Comparison of ENCODE assay signal across 25 cellular contexts in genomic region chr2:211946960-211947359, GRCh38.
"Had no signal": no experiment of that assay in that cellular context is flagged by ENCODE, and none has a peak within 500 bp of the region (broad histone marks: within the 10 kb centered on the region; RNA-seq: fewer than 3 reads in every experiment).

No MANE protein-coding gene starts in this region.

- H3K27me3 ChIP-seq: breast epithelium, esophagus squamous epithelium, gastrocnemius medialis, neural progenitor cell, sigmoid colon, testis, uterus had no signal

- H3K27ac Mint-ChIP-seq: activated CD4-positive, alpha-beta memory T cell treated with anti-CD3 and anti-CD28 coated beads for 36 hours; activated naive CD4-positive, alpha-beta T cell treated with anti-CD3 and anti-CD28 coated beads for 36 hours; activated naive CD8-positive, alpha-beta T cell treated with anti-CD3 and anti-CD28 coated beads, Interleukin-2, amount 10 ng/mL, durations not matched to agents 7 days and 5 days; endodermal cell; naive thymus-derived CD8-positive, alpha-beta T cell; neural progenitor cell; progenitor cell of endocrine pancreas; stimulated activated naive B cell treated with anti-CD40 and anti-IgM and Interleukin-4, amounts not matched to agents 10 μg/mL and 1 μg/mL and 100 μg/mL, for 72 hours had no signal

- H3K27ac ChIP-seq: breast epithelium, esophagus squamous epithelium, gastrocnemius medialis, left ventricle myocardium inferior, neural progenitor cell, sigmoid colon, testis, uterus had no signal

- H3K36me3 Mint-ChIP-seq: activated CD4-positive, alpha-beta memory T cell treated with anti-CD3 and anti-CD28 coated beads for 36 hours; activated naive CD8-positive, alpha-beta T cell treated with anti-CD3 and anti-CD28 coated beads, Interleukin-2, amount 10 ng/mL, durations not matched to agents 7 days and 5 days; naive thymus-derived CD8-positive, alpha-beta T cell; stimulated activated naive B cell treated with anti-CD40 and anti-IgM and Interleukin-4, amounts not matched to agents 10 μg/mL and 1 μg/mL and 100 μg/mL, for 72 hours had no signal

- H3K9me3 Mint-ChIP-seq: activated naive CD8-positive, alpha-beta T cell treated with anti-CD3 and anti-CD28 coated beads, Interleukin-2, amount 10 ng/mL, durations not matched to agents 7 days and 5 days; stimulated activated naive B cell treated with anti-CD40 and anti-IgM and Interleukin-4, amounts not matched to agents 10 μg/mL and 1 μg/mL and 100 μg/mL, for 72 hours had no signal

- H3K4me1 ChIP-seq: breast epithelium, esophagus squamous epithelium, left ventricle myocardium inferior, neural progenitor cell, sigmoid colon, testis, uterus had no signal

- H3K4me3 ChIP-seq: breast epithelium, esophagus squamous epithelium, gastrocnemius medialis, left ventricle myocardium inferior, neural progenitor cell, sigmoid colon, smooth muscle cell, testis, uterus had no signal

- H3K9me3 ChIP-seq: esophagus squamous epithelium, gastrocnemius medialis, testis, uterus had no signal

- DNase-seq: activated CD4-positive, alpha-beta memory T cell treated with anti-CD3 and anti-CD28 coated beads for 36 hours; activated CD4-positive, alpha-beta T cell treated with anti-CD3 and anti-CD28 coated beads for 48 hours; activated effector memory CD4-positive, alpha-beta T cell treated with Interleukin-2 at 50 U/mL for 16 hours; activated naive CD4-positive, alpha-beta T cell treated with anti-CD3 and anti-CD28 coated beads for 36 hours; activated naive CD8-positive, alpha-beta T cell treated with anti-CD3 and anti-CD28 coated beads, Interleukin-2, amount 10 ng/mL, durations not matched to agents 7 days and 5 days; activated T-cell treated with anti-CD3 and anti-CD28 coated beads, Interleukin-2, amount 50 U/mL, for 48 hours; amniotic stem cell; endodermal cell; esophagus squamous epithelium; gastrocnemius medialis; hypothalamus; left ventricle myocardium inferior; naive thymus-derived CD8-positive, alpha-beta T cell; retina; sigmoid colon; stimulated activated CD4-positive, alpha-beta T cell treated with anti-CD3 and anti-CD28 coated beads, Interleukin-15, amount 100 ng/mL, for 24 hours; stimulated activated naive B cell treated with anti-CD40 and anti-IgM and Interleukin-4, amounts not matched to agents 10 μg/mL and 1 μg/mL and 100 μg/mL, for 72 hours; testis; trophoblast cell; uterus had no signal

- H2AFZ ChIP-seq: neural progenitor cell had no signal

- H3K4me1 Mint-ChIP-seq: activated naive CD8-positive, alpha-beta T cell treated with anti-CD3 and anti-CD28 coated beads, Interleukin-2, amount 10 ng/mL, durations not matched to agents 7 days and 5 days; central memory CD8-positive, alpha-beta T cell; endodermal cell; naive thymus-derived CD8-positive, alpha-beta T cell; stimulated activated naive B cell treated with anti-CD40 and anti-IgM and Interleukin-4, amounts not matched to agents 10 μg/mL and 1 μg/mL and 100 μg/mL, for 72 hours had no signal

- ATAC-seq: gastrocnemius medialis; naive thymus-derived CD8-positive, alpha-beta T cell; stimulated activated naive B cell treated with anti-CD40 and anti-IgM and Interleukin-4, amounts not matched to agents 10 μg/mL and 1 μg/mL and 100 μg/mL, for 72 hours had no signal

- H3K36me3 ChIP-seq: breast epithelium, esophagus squamous epithelium, gastrocnemius medialis, left ventricle myocardium inferior, neural progenitor cell, sigmoid colon, uterus had no signal

- H3K4me3 Mint-ChIP-seq: activated CD4-positive, alpha-beta memory T cell treated with anti-CD3 and anti-CD28 coated beads for 36 hours; activated naive CD4-positive, alpha-beta T cell treated with anti-CD3 and anti-CD28 coated beads for 36 hours; activated naive CD8-positive, alpha-beta T cell treated with anti-CD3 and anti-CD28 coated beads, Interleukin-2, amount 10 ng/mL, durations not matched to agents 7 days and 5 days; central memory CD8-positive, alpha-beta T cell; endodermal cell; naive thymus-derived CD8-positive, alpha-beta T cell; neural progenitor cell; stimulated activated naive B cell treated with anti-CD40 and anti-IgM and Interleukin-4, amounts not matched to agents 10 μg/mL and 1 μg/mL and 100 μg/mL, for 72 hours had no signal
